ENCODE assay signal across 16 cellular contexts in the genomic region with DNA sequence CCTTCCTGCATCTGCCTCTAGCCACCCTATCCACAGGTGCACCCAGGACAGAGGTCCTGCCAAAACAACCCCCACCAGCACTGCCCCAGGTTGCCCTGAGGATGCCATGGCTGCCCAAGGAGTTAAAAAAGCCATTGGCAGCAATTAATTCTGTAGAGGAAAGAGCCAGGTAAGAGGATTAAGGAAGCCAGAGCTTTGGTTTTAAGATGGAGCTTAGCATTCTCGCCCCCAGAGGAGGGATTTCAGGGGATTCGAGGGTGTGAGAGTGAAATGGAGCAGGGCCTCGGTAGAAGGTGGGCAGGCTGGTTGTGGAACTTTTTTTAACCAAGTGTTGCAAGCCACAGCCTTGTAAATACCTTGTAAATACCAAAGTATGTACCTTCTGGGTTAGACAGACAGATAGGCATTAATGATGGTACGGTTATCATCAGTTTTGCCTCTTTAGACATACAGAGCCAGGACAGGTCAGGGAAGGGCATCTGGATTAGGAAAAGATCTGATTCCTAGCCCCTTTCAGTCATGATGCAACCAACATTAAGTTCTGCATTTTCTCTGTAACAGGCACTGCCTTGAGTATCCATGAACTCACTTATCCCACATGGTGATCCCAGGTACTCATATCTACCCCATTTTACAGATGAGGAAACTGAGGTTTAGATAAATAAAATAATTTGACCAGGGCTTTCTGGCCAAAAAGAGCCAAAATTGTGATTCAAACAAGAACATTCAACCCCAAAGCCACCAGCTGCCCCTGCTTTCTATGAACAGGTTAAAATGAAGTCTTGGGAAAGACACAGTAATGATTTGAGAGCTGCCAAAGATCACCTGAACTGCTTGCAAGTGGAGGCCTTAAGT.
"Had no signal": no experiment of that assay in that cellular context is flagged by ENCODE, and none has a peak within 500 bp of the region (broad histone marks: within the 10 kb centered on the region; RNA-seq: fewer than 3 reads in every experiment).

No MANE protein-coding gene starts in this region.

- H3K27me3 ChIP-seq: dorsolateral prefrontal cortex, hepatocyte, ovary, spleen had no signal

- ATAC-seq: activated naive CD4-positive, alpha-beta T cell treated with anti-CD3 and anti-CD28 coated beads, Interleukin-2, amount 50 U/mL, for 72 hours; left cardiac atrium; naive thymus-derived CD4-positive, alpha-beta T cell; sciatic nerve had no signal

- DNase-seq: activated CD4-positive, alpha-beta T cell treated with anti-CD3 and anti-CD28 coated beads, Interleukin-2, amount 50 U/mL, for 4 hours; activated gamma-delta T cell treated with Interleukin-2 at 50 U/mL for 16 hours; central memory CD4-positive, alpha-beta T cell; dorsolateral prefrontal cortex; foreskin fibroblast; left cardiac atrium; mesendoderm; naive thymus-derived CD4-positive, alpha-beta T cell; ovary; spleen; stimulated activated CD4-positive, alpha-beta T cell treated with anti-CD3 and anti-CD28 coated beads, Interleukin-4, amount 100 ng/mL, for 4 hours; stimulated activated naive CD4-positive, alpha-beta T cell; T-helper 2 cell had no signal

- H3K36me3 ChIP-seq: ovary had no signal

- H3K27ac ChIP-seq: hepatocyte, ovary had no signal

- H3K9me3 ChIP-seq: ovary, spleen had no signal

- H3K4me3 ChIP-seq: dorsolateral prefrontal cortex, hepatocyte, ovary, spleen had no signal
